In the genomic region with DNA sequence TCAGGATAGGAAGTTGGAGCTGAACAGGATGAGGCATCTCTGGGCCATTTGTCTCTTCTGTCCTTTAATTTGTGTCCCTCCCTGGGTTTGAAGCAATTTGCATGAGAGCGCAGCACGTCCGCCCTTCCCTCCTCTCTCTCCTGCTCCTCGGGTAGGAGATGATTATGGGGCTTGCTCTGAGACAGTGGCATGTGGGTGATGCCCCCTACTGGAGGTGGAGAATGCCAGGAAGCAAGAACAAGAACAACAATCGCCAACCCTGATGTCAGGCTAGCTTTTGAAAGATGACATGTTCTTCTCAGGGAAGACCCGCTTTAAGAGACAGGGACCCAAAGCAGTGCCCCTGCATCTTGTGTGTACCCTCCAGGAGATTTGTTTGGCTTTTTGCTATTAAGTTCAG, we compare ENCODE assay signal across 11 cellular contexts.
DNase-seq lines count a peak whose midpoint lies in the region; TF ChIP-seq lines count a peak whose summit lies in the region.
"Had no signal": no experiment of that assay in that cellular context is flagged by ENCODE, and none has a peak within 500 bp of the region (broad histone marks: within the 10 kb centered on the region; RNA-seq: fewer than 3 reads in every experiment).

No MANE protein-coding gene starts in this region.

- TF ChIP-seq RAD21 in liver (IDR thresholded peaks at IDR 0.05): peak; percentile 13 to 50

- no peak overlapping the region for H3K4me3 Mint-ChIP-seq in type B pancreatic cell
- H3K4me3 Mint-ChIP-seq: dendritic cell treated with granulocyte-macrophage colony-stimulating factor and Interleukin-4, amounts not matched to agents 40 ng/mL and 50 ng/mL, for 4 days; neural crest cell had no signal

- DNase-seq in DMS53 (lab: John Stamatoyannopoulos, UW) (peak; percentile 46), DMS53 treated with DMSO at 0.1 percent for 48 hours (lab: John Stamatoyannopoulos, UW; ENCODE audit: unreplicated experiment) (no peak), KBM-7 (peak; percentile 59), WERI-Rb-1 (peak; percentile 61), NCI-H1092 treated with DMSO at 0.1 percent for 48 hours (lab: John Stamatoyannopoulos, UW) (no peak), type B pancreatic cell (ENCODE audit: extremely low spot score, unreplicated experiment) (no peak)
- no peak for DNase-seq in activated CD8-positive, alpha-beta memory T cell treated with anti-CD3 and anti-CD28 coated beads, Interleukin-2, amount 50 U/mL, for 4 hours

- in situ Hi-C loops in KBM-7 (cut with MboI; ENCODE audit: low pct_unique_long_range_greater_than_20kb, low sequenced_read_pairs): no loop called here

- H3K27me3 ChIP-seq in WERI-Rb-1 (ENCODE audit: insufficient read depth, low read depth, severe bottlenecking): no peaks in the 10 kb centered on the region
- H3K27me3 ChIP-seq in liver (ENCODE audit: control insufficient read depth in 4 of 4, insufficient read depth in 4 of 4, low read length in 3 of 4): no peaks in the 10 kb centered on the region

- H3K4me3 ChIP-seq in WERI-Rb-1 (ENCODE audit: low read depth, low read length): no peak overlapping the region
- no peak overlapping the region for H3K4me3 ChIP-seq in liver (ENCODE audit: low read depth in 1 of 3, low read length in 3 of 3)
- H3K4me3 ChIP-seq: SK-N-MC had no signal

- H3K9me3 Mint-ChIP-seq in type B pancreatic cell: no peaks in the 10 kb centered on the region
- H3K9me3 Mint-ChIP-seq: neural crest cell had no signal

- H3K9me3 ChIP-seq in WERI-Rb-1 (ENCODE audit: severe bottlenecking) (peaks cover 8% of the 10 kb centered on the region), liver (ENCODE audit: control insufficient read depth in 4 of 4, low read length in 3 of 4) (peaks cover 0 to 6% (median 2%) of the 10 kb centered on the region in 4 donors)

- H3K36me3 ChIP-seq in WERI-Rb-1: no peaks in the 10 kb centered on the region
- no peaks in the 10 kb centered on the region for H3K36me3 ChIP-seq in liver (ENCODE audit: control insufficient read depth in 4 of 4, insufficient read depth in 3 of 4, low read depth in 1 of 4, low read length in 3 of 4)

- H3K27me3 Mint-ChIP-seq in type B pancreatic cell: peaks cover 34% of the 10 kb centered on the region

- WGBS in liver: 63% methylated on average over 6 of the region's 6 CpGs

- H3K4me1 Mint-ChIP-seq in type B pancreatic cell (ENCODE audit: unreplicated experiment): peaks cover 2% of the 10 kb centered on the region

- H3K9ac ChIP-seq in liver (ENCODE audit: low read depth in 1 of 2, low read length in 2 of 2): no peak overlapping the region

- TF ChIP-seq CTCF in WERI-Rb-1 (IDR thresholded peaks at IDR 0.05; ENCODE audit: low read depth, low read length) (peak; percentile 85), liver (IDR thresholded peaks at IDR 0.05; ENCODE audit: low read depth, low read length, missing input control) (no peak), type B pancreatic cell (conservative IDR thresholded peaks at IDR 0.05) (no peak)

- H3K27ac Mint-ChIP-seq in type B pancreatic cell: no peak overlapping the region
- H3K27ac Mint-ChIP-seq: dendritic cell treated with granulocyte-macrophage colony-stimulating factor and Interleukin-4, amounts not matched to agents 40 ng/mL and 50 ng/mL, for 4 days had no signal

- no peaks in the 10 kb centered on the region for H3K4me1 ChIP-seq in liver (ENCODE audit: control insufficient read depth in 4 of 4, insufficient read depth in 4 of 4, low read length in 3 of 4)

- no peaks in the 10 kb centered on the region for H3K36me3 Mint-ChIP-seq in type B pancreatic cell

- H3K27ac ChIP-seq in WERI-Rb-1: no peak overlapping the region
- no peak overlapping the region for H3K27ac ChIP-seq in liver (ENCODE audit: low read depth in 1 of 2, low read length in 2 of 2)
- H3K27ac ChIP-seq: SK-N-MC had no signal

TF ChIP-seq in liver, 16 proteins besides CTCF, POLR2A, EP300 and RAD21:
- TF ChIP-seq GABPA (IDR thresholded peaks at IDR 0.05 in 1 of 2, conservative IDR thresholded peaks at IDR 0.05 in 1 of 2): no peak
- no peak for TF ChIP-seq HNF4G (IDR thresholded peaks at IDR 0.05)
- no peak for TF ChIP-seq FOXA1 (IDR thresholded peaks at IDR 0.05)
- TF ChIP-seq RXRA (IDR thresholded peaks at IDR 0.05): no peak
- TF ChIP-seq YY1 (IDR thresholded peaks at IDR 0.05): no peak
- TF ChIP-seq, protein P1, sequence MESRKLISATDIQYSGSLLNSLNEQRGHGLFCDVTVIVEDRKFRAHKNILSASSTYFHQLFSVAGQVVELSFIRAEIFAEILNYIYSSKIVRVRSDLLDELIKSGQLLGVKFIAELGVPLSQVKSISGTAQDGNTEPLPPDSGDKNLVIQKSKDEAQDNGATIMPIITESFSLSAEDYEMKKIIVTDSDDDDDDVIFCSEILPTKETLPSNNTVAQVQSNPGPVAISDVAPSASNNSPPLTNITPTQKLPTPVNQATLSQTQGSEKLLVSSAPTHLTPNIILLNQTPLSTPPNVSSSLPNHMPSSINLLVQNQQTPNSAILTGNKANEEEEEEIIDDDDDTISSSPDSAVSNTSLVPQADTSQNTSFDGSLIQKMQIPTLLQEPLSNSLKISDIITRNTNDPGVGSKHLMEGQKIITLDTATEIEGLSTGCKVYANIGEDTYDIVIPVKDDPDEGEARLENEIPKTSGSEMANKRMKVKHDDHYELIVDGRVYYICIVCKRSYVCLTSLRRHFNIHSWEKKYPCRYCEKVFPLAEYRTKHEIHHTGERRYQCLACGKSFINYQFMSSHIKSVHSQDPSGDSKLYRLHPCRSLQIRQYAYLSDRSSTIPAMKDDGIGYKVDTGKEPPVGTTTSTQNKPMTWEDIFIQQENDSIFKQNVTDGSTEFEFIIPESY (IDR thresholded peaks at IDR 0.05): no peak
- no peak for TF ChIP-seq EGR1 (IDR thresholded peaks at IDR 0.05; ENCODE audit: low read depth in 2 of 2)
- no peak for TF ChIP-seq FOXA2 (IDR thresholded peaks at IDR 0.05)
- TF ChIP-seq, protein P2, sequence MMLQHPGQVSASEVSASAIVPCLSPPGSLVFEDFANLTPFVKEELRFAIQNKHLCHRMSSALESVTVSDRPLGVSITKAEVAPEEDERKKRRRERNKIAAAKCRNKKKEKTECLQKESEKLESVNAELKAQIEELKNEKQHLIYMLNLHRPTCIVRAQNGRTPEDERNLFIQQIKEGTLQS (IDR thresholded peaks at IDR 0.05): no peak
- no peak for TF ChIP-seq JUND (IDR thresholded peaks at IDR 0.05)
- TF ChIP-seq SP1 (IDR thresholded peaks at IDR 0.05): no peak
- TF ChIP-seq, protein P3, sequence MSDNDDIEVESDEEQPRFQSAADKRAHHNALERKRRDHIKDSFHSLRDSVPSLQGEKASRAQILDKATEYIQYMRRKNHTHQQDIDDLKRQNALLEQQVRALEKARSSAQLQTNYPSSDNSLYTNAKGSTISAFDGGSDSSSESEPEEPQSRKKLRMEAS (IDR thresholded peaks at IDR 0.05): no peak
- TF ChIP-seq HNF4A (conservative IDR thresholded peaks at IDR 0.05): no peak
- TF ChIP-seq, protein P4, sequence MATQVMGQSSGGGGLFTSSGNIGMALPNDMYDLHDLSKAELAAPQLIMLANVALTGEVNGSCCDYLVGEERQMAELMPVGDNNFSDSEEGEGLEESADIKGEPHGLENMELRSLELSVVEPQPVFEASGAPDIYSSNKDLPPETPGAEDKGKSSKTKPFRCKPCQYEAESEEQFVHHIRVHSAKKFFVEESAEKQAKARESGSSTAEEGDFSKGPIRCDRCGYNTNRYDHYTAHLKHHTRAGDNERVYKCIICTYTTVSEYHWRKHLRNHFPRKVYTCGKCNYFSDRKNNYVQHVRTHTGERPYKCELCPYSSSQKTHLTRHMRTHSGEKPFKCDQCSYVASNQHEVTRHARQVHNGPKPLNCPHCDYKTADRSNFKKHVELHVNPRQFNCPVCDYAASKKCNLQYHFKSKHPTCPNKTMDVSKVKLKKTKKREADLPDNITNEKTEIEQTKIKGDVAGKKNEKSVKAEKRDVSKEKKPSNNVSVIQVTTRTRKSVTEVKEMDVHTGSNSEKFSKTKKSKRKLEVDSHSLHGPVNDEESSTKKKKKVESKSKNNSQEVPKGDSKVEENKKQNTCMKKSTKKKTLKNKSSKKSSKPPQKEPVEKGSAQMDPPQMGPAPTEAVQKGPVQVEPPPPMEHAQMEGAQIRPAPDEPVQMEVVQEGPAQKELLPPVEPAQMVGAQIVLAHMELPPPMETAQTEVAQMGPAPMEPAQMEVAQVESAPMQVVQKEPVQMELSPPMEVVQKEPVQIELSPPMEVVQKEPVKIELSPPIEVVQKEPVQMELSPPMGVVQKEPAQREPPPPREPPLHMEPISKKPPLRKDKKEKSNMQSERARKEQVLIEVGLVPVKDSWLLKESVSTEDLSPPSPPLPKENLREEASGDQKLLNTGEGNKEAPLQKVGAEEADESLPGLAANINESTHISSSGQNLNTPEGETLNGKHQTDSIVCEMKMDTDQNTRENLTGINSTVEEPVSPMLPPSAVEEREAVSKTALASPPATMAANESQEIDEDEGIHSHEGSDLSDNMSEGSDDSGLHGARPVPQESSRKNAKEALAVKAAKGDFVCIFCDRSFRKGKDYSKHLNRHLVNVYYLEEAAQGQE (IDR thresholded peaks at IDR 0.05): no peak
- TF ChIP-seq NR2F2 (IDR thresholded peaks at IDR 0.05): no peak
- no peak for TF ChIP-seq TAF1 (conservative IDR thresholded peaks at IDR 0.05)

Comparison
In these comparisons a context has a peak if more than half of its experiments do, and no peak if none do; other contexts are left out.
1. DNase-seq: peak in DMS53 (single experiment), KBM-7 (single experiment) and WERI-Rb-1 (single experiment); none in DMS53 treated with DMSO at 0.1 percent for 48 hours (single experiment), NCI-H1092 treated with DMSO at 0.1 percent for 48 hours (single experiment), type B pancreatic cell (single experiment) and activated CD8-positive, alpha-beta memory T cell treated with anti-CD3 and anti-CD28 coated beads, Interleukin-2, amount 50 U/mL, for 4 hours (single experiment).